23 cellular contexts compared by ENCODE assay signal in genomic region chr1:81183157-81183952, GRCh38.
DNase-seq lines count a peak whose midpoint lies in the region; ATAC-seq and TF ChIP-seq lines count a peak whose summit lies in the region.
"Had no signal": no experiment of that assay in that cellular context is flagged by ENCODE, and none has a peak within 500 bp of the region (broad histone marks: within the 10 kb centered on the region; RNA-seq: fewer than 3 reads in every experiment).

No MANE protein-coding gene starts in this region.

- H3K27me3 Mint-ChIP-seq in GM23338 (ENCODE audit: insufficient read depth, low read depth, poor library complexity) = no peaks in the 10 kb centered on the region
- H3K27me3 Mint-ChIP-seq: CD4-positive, alpha-beta T cell had no signal

- H3K9me3 ChIP-seq in MM.1S (replicated peaks; ENCODE audit: insufficient read depth, low read length) (no peaks in the 10 kb centered on the region), SU-DHL-6 (ENCODE audit: insufficient read depth, low read length) (no peaks in the 10 kb centered on the region), vagina (no peaks in the 10 kb centered on the region)
- H3K9me3 ChIP-seq: BE2C, SJSA1 had no signal

- no peak overlapping the region for H3K27ac Mint-ChIP-seq in GM23338
- H3K27ac Mint-ChIP-seq: CD4-positive, alpha-beta T cell; H9; T-helper 1 cell treated with Interleukin-12 subunit alpha and Interleukin-12 subunit beta and Interleukin-4 antibody, amounts not matched to agents 30 μg/mL and 1 μg/mL, for 36 hours had no signal

- H3K4me1 Mint-ChIP-seq in GM23338 = no peaks in the 10 kb centered on the region

- no peaks in the 10 kb centered on the region for H4K20me1 ChIP-seq in MM.1S (ENCODE audit: insufficient read depth, low read length)
- no peaks in the 10 kb centered on the region for H4K20me1 ChIP-seq in SU-DHL-6 (ENCODE audit: low read depth, low read length)
- no peaks in the 10 kb centered on the region for H4K20me1 ChIP-seq in GM23338 (replicated peaks; ENCODE audit: insufficient read depth)

- no peak for TF ChIP-seq POLR2A in vagina (IDR thresholded peaks at IDR 0.05)

- intact Hi-C loops in vagina (cut with DNase I) = no loop called here

- no peaks in the 10 kb centered on the region for H3K27me3 ChIP-seq in MM.1S (replicated peaks; ENCODE audit: insufficient read depth, low read length)
- H3K27me3 ChIP-seq in SU-DHL-6 (ENCODE audit: low read length) = no peaks in the 10 kb centered on the region
- no peaks in the 10 kb centered on the region for H3K27me3 ChIP-seq in vagina
- H3K27me3 ChIP-seq in GM23338 (ENCODE audit: insufficient read depth) = no peaks in the 10 kb centered on the region
- H3K27me3 ChIP-seq: BE2C, MG63, SJSA1 had no signal

- H3K4me2 ChIP-seq in MM.1S (ENCODE audit: low read depth, low read length) (peak overlapping the region; percentile 59), SU-DHL-6 (ENCODE audit: low read depth, low read length, poor library complexity, severe bottlenecking) (peak overlapping the region; percentile 61), GM23338 (no peak overlapping the region)

- H3F3A ChIP-seq in MM.1S (ENCODE audit: insufficient read depth, low read length) = peaks cover 8% of the 10 kb centered on the region; the same call in 1 of the 2 replicates
- H3F3A ChIP-seq in SU-DHL-6 (ENCODE audit: insufficient read depth) = no peaks in the 10 kb centered on the region
- no peaks in the 10 kb centered on the region for H3F3A ChIP-seq in GM23338 (replicated peaks; ENCODE audit: low read depth)

- peak; percentile 33 for DNase-seq in GM12865 (ENCODE audit: low read depth)
- peak; percentile 75 for DNase-seq in MM.1S
- no peak for DNase-seq in vagina (ENCODE audit: extremely low spot score in 2 of 2)
- no peak for DNase-seq in GM23338 (ENCODE audit: low spot score)
- DNase-seq: BE2C; CD4-positive, alpha-beta T cell; COR-L47; DMS79; H9; MG63; NCI-H1092 treated with DMSO at 0.1 percent for 48 hours; NCI-H1436 treated with DMSO at 0.1 percent for 48 hours; NCI-H1930; NCI-H2227 treated with DMSO at 0.1 percent for 48 hours; NCI-H510A; T1000 had no signal

- H3K36me3 ChIP-seq in MM.1S (replicated peaks; ENCODE audit: insufficient read depth, low read length) (no peaks in the 10 kb centered on the region), SU-DHL-6 (ENCODE audit: low read length) (no peaks in the 10 kb centered on the region), vagina (no peaks in the 10 kb centered on the region), GM23338 (ENCODE audit: insufficient read depth) (peaks cover 4% of the 10 kb centered on the region)
- H3K36me3 ChIP-seq: BE2C, MG63, SJSA1 had no signal

- peaks cover 7% of the 10 kb centered on the region for H3K4me1 ChIP-seq in MM.1S (ENCODE audit: low read length)
- no peaks in the 10 kb centered on the region for H3K4me1 ChIP-seq in vagina
- H3K4me1 ChIP-seq in GM23338 (ENCODE audit: insufficient read depth) = 0 out of 2 replicates have a peak, but pooled peaks cover 5% of the 10 kb centered on the region
- H3K4me1 ChIP-seq: BE2C had no signal

- H3K4me3 Mint-ChIP-seq in GM23338 = no peak overlapping the region
- H3K4me3 Mint-ChIP-seq: CD4-positive, alpha-beta T cell; H9; T-helper 1 cell treated with Interleukin-12 subunit alpha and Interleukin-12 subunit beta and Interleukin-4 antibody, amounts not matched to agents 30 μg/mL and 1 μg/mL, for 36 hours had no signal

- ATAC-seq in GM19351 (IDR thresholded peaks at IDR 0.05; ENCODE audit: unreplicated experiment) (peak; percentile 74), GM23338 (no peak), GM18517 (IDR thresholded peaks at IDR 0.05; ENCODE audit: unreplicated experiment) (no peak)
- ATAC-seq: GM12878, Panc1 had no signal

- peak overlapping the region; percentile 55 for H2AFZ ChIP-seq in MM.1S (ENCODE audit: low read length)
- H2AFZ ChIP-seq in SU-DHL-6 (ENCODE audit: low read depth, low read length, severe bottlenecking) = peak overlapping the region; percentile 89
- H2AFZ ChIP-seq in GM23338 = no peak overlapping the region

- H3K27ac ChIP-seq in MM.1S (ENCODE audit: low read length) (peak overlapping the region; percentile 58; the same call in 1 of the 2 replicates), SU-DHL-6 (ENCODE audit: low read depth, low read length) (no peak overlapping the region; the same call in 1 of the 2 replicates), vagina (no peak overlapping the region), GM23338 (ENCODE audit: low read depth) (no peak overlapping the region)
- H3K27ac ChIP-seq: SJSA1 had no signal

- H3K36me3 Mint-ChIP-seq in GM23338 (ENCODE audit: low read depth) = peaks cover 15% of the 10 kb centered on the region; the same call in 2 of the 3 replicates

- H3K79me2 ChIP-seq in MM.1S (ENCODE audit: low read length) = no peaks in the 10 kb centered on the region
- no peaks in the 10 kb centered on the region for H3K79me2 ChIP-seq in SU-DHL-6 (ENCODE audit: insufficient read depth, low read length)
- H3K79me2 ChIP-seq in GM23338 (replicated peaks; ENCODE audit: insufficient read depth) = no peaks in the 10 kb centered on the region

- peaks cover 11% of the 10 kb centered on the region; the same call in 2 of the 3 replicates for H3K9me3 Mint-ChIP-seq in GM23338

- H3K9me2 ChIP-seq in MM.1S (replicated peaks; ENCODE audit: insufficient read depth, low read length) (no peaks in the 10 kb centered on the region), SU-DHL-6 (replicated peaks; ENCODE audit: insufficient read depth, low read length) (no peaks in the 10 kb centered on the region), GM23338 (ENCODE audit: insufficient read depth) (peaks cover 4% of the 10 kb centered on the region; the same call in 1 of the 2 replicates)

- H3K4me3 ChIP-seq in GM12865 (ENCODE audit: low read depth, low read length) = peak overlapping the region; percentile 24; the same call in 1 of the 2 replicates
- H3K4me3 ChIP-seq in MM.1S (ENCODE audit: low read length) = peak overlapping the region; percentile 45
- H3K4me3 ChIP-seq in SU-DHL-6 (ENCODE audit: insufficient read depth, low read length, poor library complexity, severe bottlenecking) = peak overlapping the region; percentile 22
- H3K4me3 ChIP-seq in vagina = no peak overlapping the region
- no peak overlapping the region for H3K4me3 ChIP-seq in GM23338
- H3K4me3 ChIP-seq: GM12878, MG63, SJSA1 had no signal

- H3K9ac ChIP-seq in MM.1S (ENCODE audit: low read length) (no peak overlapping the region; the same call in 1 of the 2 replicates), SU-DHL-6 (ENCODE audit: low read length) (peak overlapping the region; percentile 27; the same call in 1 of the 2 replicates)

- TF ChIP-seq CTCF in GM12865 (IDR thresholded peaks at IDR 0.05; ENCODE audit: insufficient read depth, low read depth, low read length, missing control alignments) (no peak), MM.1S (IDR thresholded peaks at IDR 0.05; ENCODE audit: low read length) (no peak), SU-DHL-6 (IDR thresholded peaks at IDR 0.05; ENCODE audit: insufficient read depth, low read length, poor library complexity, severe bottlenecking) (no peak), vagina (IDR thresholded peaks at IDR 0.05) (no peak), GM23338 (conservative IDR thresholded peaks at IDR 0.05; ENCODE audit: low read depth in 2 of 2) (no peak)

TF ChIP-seq in GM23338, 12 proteins besides CTCF, POLR2A, EP300 and RAD21 (continues in another document):
- no peak for TF ChIP-seq NANOG (IDR thresholded peaks at IDR 0.05; ENCODE audit: borderline replicate concordance)
- TF ChIP-seq EZH2phosphoT487 (IDR thresholded peaks at IDR 0.05; ENCODE audit: unreplicated experiment) = no peak
- TF ChIP-seq ETS1 (IDR thresholded peaks at IDR 0.05) = no peak

Comparison
In these comparisons a context has a peak if more than half of its experiments do, and no peak if none do; other contexts are left out.
1. DNase-seq: peak in GM12865 (single experiment) and MM.1S (single experiment); none in vagina (0 of 2) and GM23338 (single experiment).
2. H3K4me3 ChIP-seq: peak in GM12865 (single experiment), MM.1S (single experiment) and SU-DHL-6 (single experiment); none in vagina (0 of 2) and GM23338 (single experiment).